16 cellular contexts compared by ENCODE assay signal in genomic region chrX:23788521-23788920, GRCh38. TPM values are rescaled to one million over a fixed set of nuclear protein-coding genes. Genes with fewer than 3 reads are reported as not detected.
A peak's percentile ranks its signal among the peaks of the same experiment; 100 is the strongest.
DNase-seq lines count a peak whose midpoint lies in the region; ATAC-seq and TF ChIP-seq lines count a peak whose summit lies in the region.
"Had no signal": no experiment of that assay in that cellular context is flagged by ENCODE, and none has a peak within 500 bp of the region (broad histone marks: within the 10 kb centered on the region; RNA-seq: fewer than 3 reads in every experiment).

No MANE protein-coding gene starts in this region.

- no peaks in the 10 kb centered on the region for H3K4me1 ChIP-seq in mucosa of descending colon (ENCODE audit: low read depth)
- H3K4me1 ChIP-seq: psoas muscle had no signal

- DNase-seq in mucosa of descending colon, result no peak
- no peak for DNase-seq in activated effector memory CD4-positive, alpha-beta T cell treated with Interleukin-2 at 50 U/mL for 16 hours
- no peak for DNase-seq in activated CD8-positive, alpha-beta memory T cell treated with anti-CD3 and anti-CD28 coated beads for 24 hours
- DNase-seq: activated CD4-positive, alpha-beta T cell treated with anti-CD3 and anti-CD28 coated beads for 36 hours; activated naive CD8-positive, alpha-beta T cell treated with anti-CD3 and anti-CD28 coated beads, Interleukin-2, amount 50 U/mL, for 24 hours; activated T-cell treated with anti-CD3 and anti-CD28 coated beads for 4 hours; HCEC 1CT; NCI-H510A; psoas muscle; T-helper 17 cell; tibial artery had no signal

- peak; percentile 48 for ATAC-seq in GM18508 (IDR thresholded peaks at IDR 0.05; ENCODE audit: insufficient read depth, unreplicated experiment)
- peak; percentile 57 for ATAC-seq in GM19467 (IDR thresholded peaks at IDR 0.05; ENCODE audit: unreplicated experiment)
- peak; percentile 53 for ATAC-seq in HG03432 (IDR thresholded peaks at IDR 0.05; ENCODE audit: unreplicated experiment)
- ATAC-seq in mucosa of descending colon, result peak; percentile 10
- ATAC-seq in HG03565 (IDR thresholded peaks at IDR 0.05; ENCODE audit: unreplicated experiment), result no peak
- ATAC-seq in GM21515 (IDR thresholded peaks at IDR 0.05; ENCODE audit: unreplicated experiment), result no peak
- ATAC-seq: activated CD4-positive, alpha-beta T cell treated with anti-CD3 and anti-CD28 coated beads for 36 hours; activated naive CD8-positive, alpha-beta T cell treated with anti-CD3 and anti-CD28 coated beads, Interleukin-2, amount 50 U/mL, for 24 hours; psoas muscle; T-helper 17 cell had no signal

- H3K4me3 ChIP-seq in mucosa of descending colon, result no peak overlapping the region
- H3K4me3 ChIP-seq: psoas muscle, tibial artery had no signal

- no peaks in the 10 kb centered on the region for H3K9me3 ChIP-seq in mucosa of descending colon
- H3K9me3 ChIP-seq: psoas muscle, tibial artery had no signal

- no peaks in the 10 kb centered on the region for H3K36me3 ChIP-seq in mucosa of descending colon (ENCODE audit: low read depth)

- intact Hi-C loops in mucosa of descending colon (cut with DNase I, micrococcal nuclease), result loop anchor here in 1 of 2 donors (10.0 kb wide), 1 partner anchor 116 kb away; the partner anchor contains the start of genes APOO and CXorf58

- TF ChIP-seq CTCF in mucosa of descending colon (IDR thresholded peaks at IDR 0.05), result no peak

RNA-seq across cellular contexts. Expression of gene SAT1, which starts 5.5 kb away (rescaled TPM):
- 100 to 1,000 TPM; 267 to 574 (median 449) TPM for total RNA-seq in mucosa of descending colon

RNA-seq across cellular contexts. Expression of gene ACOT9, which starts 45.4 kb away (rescaled TPM):
- 10 to 100 TPM; 15.6 to 30.3 (median 22.8) TPM for total RNA-seq in mucosa of descending colon

Comparison
In these comparisons a context has a peak if more than half of its experiments do, and no peak if none do; other contexts are left out.
1. ATAC-seq: peak in GM18508 (single experiment), GM19467 (single experiment), HG03432 (single experiment) and mucosa of descending colon (single experiment); none in HG03565 (single experiment) and GM21515 (single experiment).